In the genomic region with DNA sequence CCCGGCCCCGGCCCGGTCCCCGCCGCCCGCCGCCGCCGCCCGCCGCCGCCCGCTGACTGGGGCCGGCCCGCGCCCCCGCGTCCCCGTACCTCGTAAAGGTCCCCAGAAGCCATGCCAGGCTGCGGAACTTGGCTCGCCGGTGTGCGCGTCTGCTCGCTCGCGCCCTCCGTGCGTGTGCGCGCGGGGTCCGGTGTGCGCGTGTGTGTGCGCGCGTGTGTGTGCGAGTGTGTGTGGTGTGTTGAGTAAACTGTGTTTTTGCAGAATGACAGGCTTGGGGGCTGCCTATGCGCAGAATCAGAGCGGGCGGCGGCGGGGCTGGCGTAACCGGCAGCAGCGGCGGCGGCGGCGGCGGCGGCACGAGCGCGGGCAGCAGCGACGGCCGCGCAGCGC, we compare ENCODE assay signal across 8 cellular contexts. TPM values are rescaled to one million over a fixed set of nuclear protein-coding genes. Genes with fewer than 3 reads are reported as not detected.
DNase-seq lines count a peak whose midpoint lies in the region; ATAC-seq and TF ChIP-seq lines count a peak whose summit lies in the region.

No MANE protein-coding gene starts in this region.

- CTCF ChIA-PET in activated CD8-positive, alpha-beta memory T cell treated with anti-CD3 and anti-CD28 coated beads, Interleukin-2, amount 10 ng/mL, durations not matched to agents 7 days and 5 days (lab: Charles Lee): interaction anchor here (1.0 kb wide), 1 partner anchor 277 kb away, joined by 3 read pairs; no protein-coding TSS in a partner anchor

- peaks cover 55% of the 10 kb centered on the region for H3K4me1 Mint-ChIP-seq in activated CD8-positive, alpha-beta memory T cell treated with anti-CD3 and anti-CD28 coated beads, Interleukin-2, amount 10 ng/mL, durations not matched to agents 7 days and 5 days
- peaks cover 5 to 19% (median 19%) of the 10 kb centered on the region in 4 donors for H3K4me1 Mint-ChIP-seq in naive thymus-derived CD8-positive, alpha-beta T cell

- H3K27me3 Mint-ChIP-seq in activated CD8-positive, alpha-beta memory T cell treated with anti-CD3 and anti-CD28 coated beads, Interleukin-2, amount 10 ng/mL, durations not matched to agents 7 days and 5 days: no peaks in the 10 kb centered on the region
- H3K27me3 Mint-ChIP-seq in naive thymus-derived CD8-positive, alpha-beta T cell: peaks cover 0 to 18% (median 5%) of the 10 kb centered on the region in 5 donors

- H3K27ac ChIP-seq in Karpas-422 (ENCODE audit: low read length) (no peak overlapping the region), subcutaneous abdominal adipose tissue (ENCODE audit: low read depth, low read length) (no peak overlapping the region)

- H4K20me1 ChIP-seq in Karpas-422 (ENCODE audit: insufficient read depth, low read depth, low read length): no peaks in the 10 kb centered on the region

- peak overlapping the region; percentile 97 for H3K27ac Mint-ChIP-seq in activated CD8-positive, alpha-beta memory T cell treated with anti-CD3 and anti-CD28 coated beads, Interleukin-2, amount 10 ng/mL, durations not matched to agents 7 days and 5 days
- H3K27ac Mint-ChIP-seq in naive thymus-derived CD8-positive, alpha-beta T cell: peak overlapping the region in 7 of 10 donors; percentile 67 to 94 (median 81)

- peak overlapping the region; percentile 97 for H3K4me3 Mint-ChIP-seq in activated CD8-positive, alpha-beta memory T cell treated with anti-CD3 and anti-CD28 coated beads, Interleukin-2, amount 10 ng/mL, durations not matched to agents 7 days and 5 days
- peak overlapping the region; percentile 87 to 97 (median 93) for H3K4me3 Mint-ChIP-seq in naive thymus-derived CD8-positive, alpha-beta T cell

- no peak overlapping the region for H3K9ac ChIP-seq in Karpas-422 (ENCODE audit: low read length)
- no peak overlapping the region for H3K9ac ChIP-seq in subcutaneous abdominal adipose tissue (ENCODE audit: low read length in 5 of 5)

- no peaks in the 10 kb centered on the region for H3K36me3 ChIP-seq in Karpas-422 (ENCODE audit: insufficient read depth, low read length)
- no peaks in the 10 kb centered on the region for H3K36me3 ChIP-seq in subcutaneous abdominal adipose tissue (ENCODE audit: control insufficient read depth in 5 of 5, insufficient read depth in 5 of 5, low read length in 5 of 5)

- H3K79me2 ChIP-seq in Karpas-422 (ENCODE audit: low read length): no peaks in the 10 kb centered on the region

- no peak for TF ChIP-seq CTCF in epithelial cell of proximal tubule (conservative IDR thresholded peaks at IDR 0.05; ENCODE audit: low read depth, low read length)

- DNase-seq in COR-L47 (lab: John Stamatoyannopoulos, UW) (peak; percentile 8), Karpas-422 (peak; percentile 43), epithelial cell of proximal tubule (ENCODE audit: low read depth) (no peak), DMS79 treated with DMSO at 0.1 percent for 48 hours (lab: John Stamatoyannopoulos, UW) (no peak)
- peak; percentile 69 for DNase-seq in activated CD8-positive, alpha-beta memory T cell treated with anti-CD3 and anti-CD28 coated beads, Interleukin-2, amount 10 ng/mL, durations not matched to agents 7 days and 5 days
- peak in 9 of 10 donors; percentile 14 to 80 (median 37) for DNase-seq in naive thymus-derived CD8-positive, alpha-beta T cell

- no peaks in the 10 kb centered on the region for H3K9me2 ChIP-seq in Karpas-422 (replicated peaks; ENCODE audit: insufficient read depth, low read length)

- H3K4me2 ChIP-seq in Karpas-422 (ENCODE audit: low read depth, low read length, poor library complexity, severe bottlenecking): no peak overlapping the region

- H2AFZ ChIP-seq in Karpas-422 (ENCODE audit: low read length): no peak overlapping the region

- no peaks in the 10 kb centered on the region for H3K4me1 ChIP-seq in Karpas-422 (ENCODE audit: low read length)
- peaks cover 0 to 8% (median 4%) of the 10 kb centered on the region in 5 donors for H3K4me1 ChIP-seq in subcutaneous abdominal adipose tissue (ENCODE audit: control insufficient read depth in 5 of 5, insufficient read depth in 5 of 5, low read length in 5 of 5)

- POLR2A ChIA-PET in naive thymus-derived CD8-positive, alpha-beta T cell (lab: Charles Lee): no interaction called here

- H3K4me3 ChIP-seq in Karpas-422 (ENCODE audit: low read length) (peak overlapping the region; percentile 50; the same call in 1 of the 2 replicates), epithelial cell of proximal tubule (ENCODE audit: low read depth, low read length) (peak overlapping the region; percentile 71), subcutaneous abdominal adipose tissue (ENCODE audit: low read depth in 1 of 5, low read length in 5 of 5) (peak overlapping the region; percentile 22 to 86 (median 74))

- H3K9me3 Mint-ChIP-seq in activated CD8-positive, alpha-beta memory T cell treated with anti-CD3 and anti-CD28 coated beads, Interleukin-2, amount 10 ng/mL, durations not matched to agents 7 days and 5 days (ENCODE audit: low read depth): no peaks in the 10 kb centered on the region
- H3K9me3 Mint-ChIP-seq in naive thymus-derived CD8-positive, alpha-beta T cell: peaks cover 0 to 3% (median 0%) of the 10 kb centered on the region in 9 donors

- ATAC-seq in GM21515 (IDR thresholded peaks at IDR 0.05; ENCODE audit: unreplicated experiment): peak; percentile 35
- peak; percentile 35 for ATAC-seq in activated CD8-positive, alpha-beta memory T cell treated with anti-CD3 and anti-CD28 coated beads, Interleukin-2, amount 10 ng/mL, durations not matched to agents 7 days and 5 days
- ATAC-seq in naive thymus-derived CD8-positive, alpha-beta T cell: peak; percentile 68 to 72

- H3K27me3 ChIP-seq in Karpas-422 (ENCODE audit: low read length) (no peaks in the 10 kb centered on the region), subcutaneous abdominal adipose tissue (ENCODE audit: control insufficient read depth in 5 of 5, insufficient read depth in 4 of 5, low read length in 5 of 5) (no peaks in the 10 kb centered on the region)

- H3K9me3 ChIP-seq in Karpas-422 (ENCODE audit: low read length) (no peaks in the 10 kb centered on the region), subcutaneous abdominal adipose tissue (ENCODE audit: control insufficient read depth in 5 of 5, low read length in 5 of 5) (no peaks in the 10 kb centered on the region)

- peaks cover 29% of the 10 kb centered on the region for H3K36me3 Mint-ChIP-seq in activated CD8-positive, alpha-beta memory T cell treated with anti-CD3 and anti-CD28 coated beads, Interleukin-2, amount 10 ng/mL, durations not matched to agents 7 days and 5 days
- no peaks in the 10 kb centered on the region for H3K36me3 Mint-ChIP-seq in naive thymus-derived CD8-positive, alpha-beta T cell

RNA-seq across cellular contexts. Expression of gene CDYL2, which starts 0.3 kb away (rescaled TPM):
- total RNA-seq in Karpas-422 (2014; rRNA removed; shearing (Covaris generic); ENCODE audit: low replicate concordance): not detected in 2 replicates
- total RNA-seq in activated CD8-positive, alpha-beta memory T cell treated with anti-CD3 and anti-CD28 coated beads, Interleukin-2, amount 10 ng/mL, durations not matched to agents 7 days and 5 days: 10 to 100 TPM; 60.8 to 63.2 TPM
- 5.4 and 8.0 TPM in 2 replicates for total RNA-seq in epithelial cell of proximal tubule
- 10 to 100 TPM; 13.5 to 14.2 TPM for total RNA-seq in naive thymus-derived CD8-positive, alpha-beta T cell
- polyA plus RNA-seq in naive thymus-derived CD8-positive, alpha-beta T cell: 1 to 10 TPM in 1 of 3 donors, under 1 TPM in 2; 0.28 to 1.7 (median 0.75) TPM

Comparison
In these comparisons a context has a peak if more than half of its experiments do, and no peak if none do; other contexts are left out.
1. DNase-seq: peak in COR-L47 (single experiment), Karpas-422 (single experiment), activated CD8-positive, alpha-beta memory T cell treated with anti-CD3 and anti-CD28 coated beads, Interleukin-2, amount 10 ng/mL, durations not matched to agents 7 days and 5 days (single experiment) and naive thymus-derived CD8-positive, alpha-beta T cell (9 of 10); none in epithelial cell of proximal tubule (single experiment) and DMS79 treated with DMSO at 0.1 percent for 48 hours (single experiment).
2. Peak in every context shown above with its lines, with median percentiles within 50 percentile points of each other: ATAC-seq and H3K4me3 ChIP-seq.